In the genomic region with DNA sequence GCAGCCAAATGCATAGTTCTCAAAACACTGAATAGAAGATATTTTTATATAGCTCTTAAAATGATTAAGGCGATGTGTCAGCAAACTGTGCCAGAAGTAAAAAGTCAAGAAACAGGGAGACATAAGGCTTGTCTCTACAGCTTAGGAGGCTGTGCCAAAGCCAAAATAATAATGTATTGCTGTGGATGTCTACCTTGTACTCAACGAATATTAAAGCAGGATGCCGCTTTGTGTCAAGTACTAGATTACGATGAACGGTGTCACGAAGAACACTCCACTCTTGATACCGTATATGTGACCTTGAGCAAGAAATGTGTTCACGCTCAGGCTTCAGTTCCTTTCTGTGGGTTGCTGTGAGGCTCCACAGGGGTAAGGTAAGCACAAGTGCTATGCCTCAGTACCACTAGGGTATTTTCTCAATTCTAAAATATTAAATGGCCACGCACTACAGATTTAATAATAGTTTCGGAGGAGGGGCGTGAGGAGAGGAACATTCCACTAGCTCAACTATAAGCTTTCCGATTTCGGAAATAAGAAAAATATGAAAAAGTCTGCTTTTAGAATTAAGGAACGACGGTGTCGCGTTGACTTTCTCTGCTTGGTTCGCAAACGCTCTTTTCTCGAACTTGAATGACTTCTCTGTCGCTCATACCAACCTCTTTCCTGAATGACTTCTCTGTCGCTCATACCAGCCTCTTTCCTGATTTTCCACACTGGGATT, we compare ENCODE assay signal across 8 cellular contexts. TPM values are rescaled to one million over a fixed set of nuclear protein-coding genes. Genes with fewer than 3 reads are reported as not detected.
DNase-seq lines count a peak whose midpoint lies in the region; ATAC-seq, FAIRE-seq and TF ChIP-seq lines count a peak whose summit lies in the region.

No MANE protein-coding gene starts in this region.

- H2AFZ ChIP-seq in ACC112 (ENCODE audit: low read length, unreplicated experiment), result peak overlapping the region; percentile 89

- peaks cover 41% of the 10 kb centered on the region for H3K79me2 ChIP-seq in ACC112 (ENCODE audit: control insufficient read depth, insufficient read depth, low read length, unreplicated experiment)

- no peaks in the 10 kb centered on the region for H3K36me3 Mint-ChIP-seq in activated CD8-positive, alpha-beta T cell treated with anti-CD3 and anti-CD28 coated beads, Interleukin-2, amount 10 ng/mL, durations not matched to agents 7 days and 5 days (ENCODE audit: low read depth)

- DNase-seq in GM12891 (ENCODE audit: insufficient read length, low spot score), result peak; percentile 22
- peak; percentile 73 for DNase-seq in NCI-H1092 treated with DMSO at 0.1 percent for 48 hours (lab: John Stamatoyannopoulos, UW)
- peak; percentile 58 for DNase-seq in activated CD8-positive, alpha-beta T cell treated with anti-CD3 and anti-CD28 coated beads, Interleukin-2, amount 10 ng/mL, durations not matched to agents 7 days and 5 days
- DNase-seq in fibroblast of villous mesenchyme (ENCODE audit: low read depth), result peak; percentile 8
- peak; percentile 47 for DNase-seq in pons (ENCODE audit: low spot score)
- DNase-seq in H54 (ENCODE audit: insufficient read length, low spot score), result no peak

- no peak; the same call in none of the 2 replicates for TF ChIP-seq POLR2A in GM12891 (IDR thresholded peaks at IDR 0.05; ENCODE audit: low read depth, low read length)
- TF ChIP-seq POLR2A in H54 (IDR thresholded peaks at IDR 0.05; ENCODE audit: low read depth, low read length), result no peak

- CTCF ChIA-PET in activated CD8-positive, alpha-beta T cell treated with anti-CD3 and anti-CD28 coated beads, Interleukin-2, amount 10 ng/mL, durations not matched to agents 7 days and 5 days (lab: Charles Lee), result interaction anchor here (0.7 to 6.2 kb wide), 19 partner anchors 10 to 716 kb away, joined by 3 to 107 read pairs (median 3); partner anchors contain the start of gene ELMOD2

- H3K4me3 Mint-ChIP-seq in activated CD8-positive, alpha-beta T cell treated with anti-CD3 and anti-CD28 coated beads, Interleukin-2, amount 10 ng/mL, durations not matched to agents 7 days and 5 days, result no peak overlapping the region

- FAIRE-seq in GM12891 (lab: Jason Lieb, UNC) (no peak), H54 (lab: Jason Lieb, UNC) (no peak)

- H3K9me3 Mint-ChIP-seq in activated CD8-positive, alpha-beta T cell treated with anti-CD3 and anti-CD28 coated beads, Interleukin-2, amount 10 ng/mL, durations not matched to agents 7 days and 5 days (ENCODE audit: insufficient read depth), result no peaks in the 10 kb centered on the region

- no peaks in the 10 kb centered on the region for H3K36me3 ChIP-seq in ACC112 (ENCODE audit: insufficient read depth, low read length)

- POLR2A ChIA-PET in activated CD8-positive, alpha-beta T cell treated with anti-CD3 and anti-CD28 coated beads, Interleukin-2, amount 10 ng/mL, durations not matched to agents 7 days and 5 days (lab: Charles Lee), result interaction anchor here (0.5 to 1.2 kb wide), 4 partner anchors 10 to 706 kb away, joined by 3 to 5 read pairs (median 4); no protein-coding TSS in a partner anchor

- H3K27me3 ChIP-seq in ACC112 (ENCODE audit: insufficient read depth, low read length), result no peaks in the 10 kb centered on the region

- peak overlapping the region; percentile 69 for H3K27ac ChIP-seq in ACC112 (ENCODE audit: low read depth, low read length)

- H3K27ac Mint-ChIP-seq in activated CD8-positive, alpha-beta T cell treated with anti-CD3 and anti-CD28 coated beads, Interleukin-2, amount 10 ng/mL, durations not matched to agents 7 days and 5 days, result no peak overlapping the region

- peaks cover 42% of the 10 kb centered on the region for H3K4me1 ChIP-seq in ACC112 (ENCODE audit: control insufficient read depth, insufficient read depth, low read length, unreplicated experiment)

- ATAC-seq in HG02642 (IDR thresholded peaks at IDR 0.05; ENCODE audit: poor library complexity, unreplicated experiment), result peak; percentile 53
- peak; percentile 60 for ATAC-seq in activated CD8-positive, alpha-beta T cell treated with anti-CD3 and anti-CD28 coated beads, Interleukin-2, amount 10 ng/mL, durations not matched to agents 7 days and 5 days

- peak; percentile 8 for TF ChIP-seq CTCF in fibroblast of villous mesenchyme (IDR thresholded peaks at IDR 0.05; ENCODE audit: insufficient read depth, low read depth, low read length)

- H3K4me3 ChIP-seq in ACC112 (ENCODE audit: low read depth, low read length), result peak overlapping the region; percentile 91
- H3K4me3 ChIP-seq in fibroblast of villous mesenchyme (ENCODE audit: low read depth, low read length), result peak overlapping the region; percentile 77

- peaks cover 13% of the 10 kb centered on the region for H3K4me1 Mint-ChIP-seq in activated CD8-positive, alpha-beta T cell treated with anti-CD3 and anti-CD28 coated beads, Interleukin-2, amount 10 ng/mL, durations not matched to agents 7 days and 5 days (ENCODE audit: low read depth)

- H3K27me3 Mint-ChIP-seq in activated CD8-positive, alpha-beta T cell treated with anti-CD3 and anti-CD28 coated beads, Interleukin-2, amount 10 ng/mL, durations not matched to agents 7 days and 5 days (ENCODE audit: low read depth), result no peaks in the 10 kb centered on the region

TF ChIP-seq in GM12891, 5 proteins besides CTCF, POLR2A, EP300 and RAD21:
- peak; percentile 77 for TF ChIP-seq SPI1 (IDR thresholded peaks at IDR 0.05; ENCODE audit: low read depth, low read length)
- no peak for TF ChIP-seq POU2F2 (IDR thresholded peaks at IDR 0.05; ENCODE audit: low read depth, low read length)
- 0 out of 2 replicates have a peak, but pooled peaks have one; percentile 29 for TF ChIP-seq TAF1 (IDR thresholded peaks at IDR 0.05; ENCODE audit: low read depth, low read length)

RNA-seq across cellular contexts. Expression of gene SCOC, which starts 0.7 kb away (rescaled TPM):
- 28.7 TPM for polyA plus RNA-seq in GM12891 (2012; ENCODE audit: low read depth, missing spikeins)
- total RNA-seq in activated CD8-positive, alpha-beta T cell treated with anti-CD3 and anti-CD28 coated beads, Interleukin-2, amount 10 ng/mL, durations not matched to agents 7 days and 5 days, result 10 to 100 TPM; 22.7 to 24.9 TPM
- total RNA-seq in fibroblast of villous mesenchyme, result 42.8 and 84.6 TPM in 2 replicates

RNA-seq across cellular contexts. Expression of gene CLGN, which starts 54.7 kb away (rescaled TPM):
- 0.19 TPM for polyA plus RNA-seq in GM12891 (2012; ENCODE audit: low read depth, missing spikeins)
- total RNA-seq in activated CD8-positive, alpha-beta T cell treated with anti-CD3 and anti-CD28 coated beads, Interleukin-2, amount 10 ng/mL, durations not matched to agents 7 days and 5 days, result under 1 TPM; 0.11 to 0.13 TPM
- 1.6 and 1.7 TPM in 2 replicates for total RNA-seq in fibroblast of villous mesenchyme
